In the genomic region with DNA sequence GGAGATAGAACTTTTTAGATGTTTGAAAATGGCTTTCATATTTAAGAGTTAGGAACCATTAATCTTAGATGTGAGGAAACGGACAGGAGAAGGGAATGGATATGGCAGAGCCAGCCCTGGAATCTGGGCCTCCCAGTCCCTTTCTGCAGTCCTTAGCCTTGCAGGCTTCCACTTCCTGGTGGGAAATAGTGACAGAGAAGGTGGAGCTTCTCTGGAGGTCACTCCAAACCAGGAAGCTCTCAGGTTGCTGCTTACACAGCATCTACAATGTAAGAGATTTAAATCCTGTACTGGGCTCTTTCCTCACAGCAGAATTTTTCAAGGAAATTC, we compare ENCODE assay signal across 8 cellular contexts. TPM values are rescaled to one million over a fixed set of nuclear protein-coding genes. Genes with fewer than 3 reads are reported as not detected.
DNase-seq lines count a peak whose midpoint lies in the region; ATAC-seq and TF ChIP-seq lines count a peak whose summit lies in the region.

No MANE protein-coding gene starts in this region.

- POLR2A ChIA-PET in CD8-positive, alpha-beta T cell (lab: Charles Lee), result interaction anchor here (1.0 to 4.8 kb wide), 3 partner anchors 13 to 126 kb away, joined by 3 to 41 read pairs (median 3); no protein-coding TSS in a partner anchor

- no peaks in the 10 kb centered on the region for H3K27me3 ChIP-seq in CD8-positive, alpha-beta T cell (ENCODE audit: insufficient read depth, low read length)

- 43 to 71% methylated on average over 1 of the region's 1 CpG for WGBS in mesodermal cell (ENCODE audit: insufficient coverage in 2 of 2), 2 experiments

- H3K27ac Mint-ChIP-seq in CD8-positive, alpha-beta T cell, result peak overlapping the region; percentile 94
- peak overlapping the region; percentile 96 to 97 for H3K27ac Mint-ChIP-seq in activated naive CD4-positive, alpha-beta T cell treated with anti-CD3 and anti-CD28 coated beads, Interleukin-2, amount 50 U/mL, for 72 hours

- no peak for DNase-seq in CD8-positive, alpha-beta T cell
- no peak for DNase-seq in activated naive CD4-positive, alpha-beta T cell treated with anti-CD3 and anti-CD28 coated beads, Interleukin-2, amount 50 U/mL, for 72 hours (ENCODE audit: low spot score in 2 of 2)
- DNase-seq in NCI-H146 (lab: John Stamatoyannopoulos, UW), result no peak
- DNase-seq in HK-2 (ENCODE audit: unreplicated experiment), result no peak
- no peak for DNase-seq in activated CD8-positive, alpha-beta memory T cell treated with anti-CD3 and anti-CD28 coated beads, Interleukin-2, amount 50 U/mL, for 4 hours
- no peak for DNase-seq in AG08395 (ENCODE audit: low spot score)

- H3K9me3 ChIP-seq in CD8-positive, alpha-beta T cell (ENCODE audit: low read length), result no peaks in the 10 kb centered on the region
- no peaks in the 10 kb centered on the region for H3K9me3 ChIP-seq in mesodermal cell (ENCODE audit: control insufficient read depth, low read length)

- CTCF ChIA-PET in CD8-positive, alpha-beta T cell (lab: Charles Lee), result interaction anchor here (0.6 to 12.2 kb wide), 13 partner anchors 8 to 152 kb away, joined by 3 to 120 read pairs (median 4); no protein-coding TSS in a partner anchor

- intact Hi-C loops in CD8-positive, alpha-beta T cell (cut with DNase I, micrococcal nuclease), result no loop called here

- peaks cover 33% of the 10 kb centered on the region for H3K36me3 Mint-ChIP-seq in CD8-positive, alpha-beta T cell
- peaks cover 36 to 62% of the 10 kb centered on the region in 2 donors for H3K36me3 Mint-ChIP-seq in activated naive CD4-positive, alpha-beta T cell treated with anti-CD3 and anti-CD28 coated beads, Interleukin-2, amount 50 U/mL, for 72 hours

- H3K4me3 ChIP-seq in CD8-positive, alpha-beta T cell (ENCODE audit: low read depth, low read length), result peak overlapping the region; percentile 65
- peak overlapping the region; percentile 94 for H3K4me3 ChIP-seq in mesodermal cell (ENCODE audit: extremely low read depth, insufficient read depth, low read length, poor library complexity, severe bottlenecking)

- H3K36me3 ChIP-seq in CD8-positive, alpha-beta T cell (ENCODE audit: insufficient read depth, low read length), result peaks cover 23% of the 10 kb centered on the region
- H3K36me3 ChIP-seq in mesodermal cell (ENCODE audit: control insufficient read depth, insufficient read depth, low read length), result peaks cover 42% of the 10 kb centered on the region

- H3K27me3 Mint-ChIP-seq in CD8-positive, alpha-beta T cell (ENCODE audit: low read depth), result no peaks in the 10 kb centered on the region

- ATAC-seq in CD8-positive, alpha-beta T cell, result no peak
- ATAC-seq in HG02610 (IDR thresholded peaks at IDR 0.05; ENCODE audit: unreplicated experiment), result peak; percentile 4
- peak in 1 of 2 donors; percentile 9 for ATAC-seq in activated naive CD4-positive, alpha-beta T cell treated with anti-CD3 and anti-CD28 coated beads, Interleukin-2, amount 50 U/mL, for 72 hours

- peak overlapping the region; percentile 96 for H3K4me3 Mint-ChIP-seq in CD8-positive, alpha-beta T cell

- no peaks in the 10 kb centered on the region for H3K9me3 Mint-ChIP-seq in CD8-positive, alpha-beta T cell
- H3K9me3 Mint-ChIP-seq in activated naive CD4-positive, alpha-beta T cell treated with anti-CD3 and anti-CD28 coated beads, Interleukin-2, amount 50 U/mL, for 72 hours, result peaks cover 0 to 12% of the 10 kb centered on the region in 2 donors

- H3K4me1 Mint-ChIP-seq in CD8-positive, alpha-beta T cell (ENCODE audit: low read depth), result peaks cover 54% of the 10 kb centered on the region

- TF ChIP-seq CTCF in CD8-positive, alpha-beta T cell (IDR thresholded peaks at IDR 0.05), result no peak

- peaks cover 35% of the 10 kb centered on the region for H3K4me1 ChIP-seq in CD8-positive, alpha-beta T cell (ENCODE audit: insufficient read depth, low read length)
- H3K4me1 ChIP-seq in mesodermal cell (ENCODE audit: control insufficient read depth, insufficient read depth, low read length, poor library complexity, severe bottlenecking), result peaks cover 7% of the 10 kb centered on the region

- peak overlapping the region; percentile 63 for H3K27ac ChIP-seq in CD8-positive, alpha-beta T cell (ENCODE audit: low read depth, low read length)
- peak overlapping the region; percentile 91 for H3K27ac ChIP-seq in mesodermal cell (ENCODE audit: low read depth, low read length, severe bottlenecking)

RNA-seq across cellular contexts. Expression of gene S100A11, which starts 2.5 kb away (rescaled TPM):
- 1 to 10 TPM; 7.5 to 7.8 TPM for total RNA-seq in CD8-positive, alpha-beta T cell
- 100 to 1,000 TPM; 197 to 272 TPM for total RNA-seq in activated naive CD4-positive, alpha-beta T cell treated with anti-CD3 and anti-CD28 coated beads, Interleukin-2, amount 50 U/mL, for 72 hours
- polyA plus RNA-seq in mesodermal cell (2013, experiment 1 of 2), result 1,948 TPM
- 1,730 TPM for polyA plus RNA-seq in mesodermal cell (2013, experiment 2 of 2)

RNA-seq across cellular contexts. Expression of gene S100A10, which starts 40.6 kb away (rescaled TPM):
- 100 to 1,000 TPM; 132 to 138 TPM for total RNA-seq in CD8-positive, alpha-beta T cell
- 100 to 1,000 TPM in 1 of 2 donors, 10 to 100 TPM in 1; 49.2 to 290 TPM for total RNA-seq in activated naive CD4-positive, alpha-beta T cell treated with anti-CD3 and anti-CD28 coated beads, Interleukin-2, amount 50 U/mL, for 72 hours
- 786 TPM for polyA plus RNA-seq in mesodermal cell (2013, experiment 1 of 2)
- 897 TPM for polyA plus RNA-seq in mesodermal cell (2013, experiment 2 of 2)

RNA-seq across cellular contexts. Expression of gene TCHHL1, which starts 54.6 kb away (rescaled TPM):
- total RNA-seq in CD8-positive, alpha-beta T cell, result not detected
- not detected for total RNA-seq in activated naive CD4-positive, alpha-beta T cell treated with anti-CD3 and anti-CD28 coated beads, Interleukin-2, amount 50 U/mL, for 72 hours
- polyA plus RNA-seq in mesodermal cell (2013, experiment 1 of 2), result not detected
- polyA plus RNA-seq in mesodermal cell (2013, experiment 2 of 2), result not detected

Comparison
In these comparisons a context has a peak if more than half of its experiments do, and no peak if none do; other contexts are left out.
1. RNA of gene S100A11, which starts 2.5 kb away (total RNA-seq): 197 to 272 TPM in activated naive CD4-positive, alpha-beta T cell treated with anti-CD3 and anti-CD28 coated beads, Interleukin-2, amount 50 U/mL, for 72 hours; 7.5 to 7.8 TPM in CD8-positive, alpha-beta T cell; every median in the first group is over 10 times any median in the second.